In the genomic region with DNA sequence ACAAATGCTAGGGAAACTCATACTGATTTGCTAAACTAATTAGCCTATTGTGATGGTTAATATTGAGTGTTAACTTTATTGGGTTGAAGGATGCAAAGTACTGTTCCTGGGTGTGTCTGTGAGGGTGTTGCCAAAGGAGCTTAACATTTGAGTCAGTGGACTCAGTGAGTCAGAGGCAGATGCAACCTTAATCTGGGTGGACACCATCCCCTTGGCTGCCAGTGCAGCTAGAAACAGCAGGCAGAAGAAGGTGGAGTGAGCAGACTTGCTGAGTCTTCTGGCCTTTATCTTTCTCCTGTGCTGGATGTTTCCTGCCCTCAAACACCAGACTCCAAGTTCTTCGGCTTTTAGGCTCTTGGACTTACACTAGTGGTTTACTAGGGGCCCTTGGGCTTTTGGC, we compare ENCODE assay signal across 21 cellular contexts.
"Had no signal": no experiment of that assay in that cellular context is flagged by ENCODE, and none has a peak within 500 bp of the region (broad histone marks: within the 10 kb centered on the region; RNA-seq: fewer than 3 reads in every experiment).

No MANE protein-coding gene starts in this region.

- H3K4me3 ChIP-seq: adrenal gland, left lung, transverse colon, uterus had no signal

- H3K27me3 ChIP-seq: adrenal gland, left lung, transverse colon, uterus had no signal

- FAIRE-seq: astrocyte, endothelial cell of umbilical vein, frontal cortex, kidney had no signal

- H3K27me3 Mint-ChIP-seq: activated CD4-positive, alpha-beta T cell treated with anti-CD3 and anti-CD28 coated beads for 36 hours; dendritic cell treated with granulocyte-macrophage colony-stimulating factor and Interleukin-4, amounts not matched to agents 40 ng/mL and 50 ng/mL, for 4 days had no signal

- H3K27ac Mint-ChIP-seq: activated CD4-positive, alpha-beta T cell treated with anti-CD3 and anti-CD28 coated beads for 36 hours; activated naive CD4-positive, alpha-beta T cell treated with anti-CD3 and anti-CD28 coated beads, Interleukin-2, amount 50 U/mL, for 24 hours; dendritic cell treated with granulocyte-macrophage colony-stimulating factor and Interleukin-4, amounts not matched to agents 40 ng/mL and 50 ng/mL, for 4 days; WTC11 had no signal

- H3K27ac ChIP-seq: adrenal gland, left lung, transverse colon, uterus had no signal

- H3K4me1 Mint-ChIP-seq: activated CD4-positive, alpha-beta T cell treated with anti-CD3 and anti-CD28 coated beads for 36 hours; activated naive CD4-positive, alpha-beta T cell treated with anti-CD3 and anti-CD28 coated beads, Interleukin-2, amount 50 U/mL, for 24 hours had no signal

- H3K36me3 ChIP-seq: adrenal gland, left lung, transverse colon, uterus had no signal

- DNase-seq: activated CD4-positive, alpha-beta T cell treated with anti-CD3 and anti-CD28 coated beads for 36 hours; activated CD4-positive, alpha-beta T cell treated with anti-CD3 and anti-CD28 coated beads, Interleukin-2, amount 50 U/mL, for 48 hours; activated gamma-delta T cell; adrenal gland; effector memory CD4-positive, alpha-beta T cell; hypothalamus; kidney; left lung; midbrain; occipital lobe; posterior cingulate gyrus; stimulated activated naive CD4-positive, alpha-beta T cell treated with Interleukin-2 at 50 U/mL for 16 hours; T-helper 2 cell; transverse colon; uterus had no signal

- H3K4me1 ChIP-seq: adrenal gland, left lung, transverse colon, uterus had no signal

- H3K9me3 Mint-ChIP-seq: activated naive CD4-positive, alpha-beta T cell treated with anti-CD3 and anti-CD28 coated beads, Interleukin-2, amount 50 U/mL, for 24 hours; WTC11 had no signal

- H3K9me3 ChIP-seq: adrenal gland, left lung, transverse colon, uterus had no signal

- H3K36me3 Mint-ChIP-seq: activated naive CD4-positive, alpha-beta T cell treated with anti-CD3 and anti-CD28 coated beads, Interleukin-2, amount 50 U/mL, for 24 hours; WTC11 had no signal

- H3K4me3 Mint-ChIP-seq: activated CD4-positive, alpha-beta T cell treated with anti-CD3 and anti-CD28 coated beads for 36 hours; activated naive CD4-positive, alpha-beta T cell treated with anti-CD3 and anti-CD28 coated beads, Interleukin-2, amount 50 U/mL, for 24 hours; dendritic cell treated with granulocyte-macrophage colony-stimulating factor and Interleukin-4, amounts not matched to agents 40 ng/mL and 50 ng/mL, for 4 days; WTC11 had no signal
